11 cellular contexts compared by ENCODE assay signal in the genomic region with DNA sequence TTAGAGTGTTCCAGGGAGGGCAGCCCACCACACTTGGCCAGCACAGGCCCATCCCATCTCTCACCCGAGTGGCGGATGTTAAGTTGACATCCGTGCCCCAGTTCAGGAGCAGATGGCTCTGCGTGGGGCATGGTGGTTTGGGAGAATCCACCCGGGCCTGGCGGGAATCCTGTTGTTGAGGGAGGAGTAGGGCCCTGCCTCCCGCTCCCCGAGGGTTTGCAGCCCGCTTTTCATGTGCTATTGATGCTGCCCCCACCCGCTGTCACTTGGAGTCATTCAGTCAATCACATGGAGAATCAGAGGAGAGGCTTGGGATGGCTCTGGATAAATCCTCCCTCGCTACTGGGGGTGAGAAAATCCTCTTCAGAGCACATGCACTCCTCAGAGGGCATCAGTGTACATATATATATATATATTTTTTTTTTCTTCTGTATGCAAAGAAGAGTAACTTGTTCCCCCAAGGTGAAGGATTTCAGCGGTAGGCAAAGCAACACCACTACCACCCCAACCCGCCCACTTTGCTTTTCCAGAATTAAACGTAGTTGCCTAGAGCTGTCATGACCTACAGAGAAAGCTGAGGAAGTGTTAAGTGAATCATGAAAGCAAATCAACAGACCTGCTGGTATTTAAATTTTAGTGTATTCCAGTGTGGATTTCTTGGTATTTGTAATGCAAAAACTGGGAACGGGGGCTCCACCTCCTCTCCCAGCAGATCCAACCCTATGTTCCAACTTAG.
DNase-seq lines count a peak whose midpoint lies in the region; ATAC-seq and TF ChIP-seq lines count a peak whose summit lies in the region.
"Had no signal": no experiment of that assay in that cellular context is flagged by ENCODE, and none has a peak within 500 bp of the region (broad histone marks: within the 10 kb centered on the region; RNA-seq: fewer than 3 reads in every experiment).

No MANE protein-coding gene starts in this region.

- H3K36me3 ChIP-seq in heart left ventricle, result no peaks in the 10 kb centered on the region
- H3K36me3 ChIP-seq in MG63, result no peaks in the 10 kb centered on the region
- H3K36me3 ChIP-seq in effector memory CD4-positive, alpha-beta T cell (ENCODE audit: control insufficient read depth, insufficient read depth, low read length), result no peaks in the 10 kb centered on the region
- H3K36me3 ChIP-seq: pancreas had no signal

- H3K27ac Mint-ChIP-seq in osteocyte (ENCODE audit: unreplicated experiment), result peak overlapping the region; percentile 20

- no peaks in the 10 kb centered on the region for H3K9me3 ChIP-seq in heart left ventricle
- no peaks in the 10 kb centered on the region for H3K9me3 ChIP-seq in MG63
- H3K9me3 ChIP-seq in effector memory CD4-positive, alpha-beta T cell (ENCODE audit: control insufficient read depth, low read length), result no peaks in the 10 kb centered on the region
- H3K9me3 ChIP-seq: pancreas had no signal

- H3K36me3 Mint-ChIP-seq in osteocyte (ENCODE audit: unreplicated experiment), result peaks cover 6% of the 10 kb centered on the region

- TF ChIP-seq CTCF in heart left ventricle (IDR thresholded peaks at IDR 0.05) (no peak), osteocyte (IDR thresholded peaks at IDR 0.05) (no peak)

- peak overlapping the region in 8 of 12 donors; percentile 1 to 34 (median 16) for H3K4me3 ChIP-seq in heart left ventricle
- peak overlapping the region; percentile 24 for H3K4me3 ChIP-seq in MG63
- H3K4me3 ChIP-seq in effector memory CD4-positive, alpha-beta T cell (ENCODE audit: insufficient read depth, low read depth, low read length, poor library complexity, severe bottlenecking), result peak overlapping the region; percentile 51
- H3K4me3 ChIP-seq: pancreas had no signal

- no peak overlapping the region for H3K27ac ChIP-seq in heart left ventricle
- H3K27ac ChIP-seq in effector memory CD4-positive, alpha-beta T cell (ENCODE audit: insufficient read depth, low read length, poor library complexity, severe bottlenecking), result peak overlapping the region; percentile 43
- H3K27ac ChIP-seq: pancreas had no signal

- no peak overlapping the region for H3K4me3 Mint-ChIP-seq in osteocyte (ENCODE audit: unreplicated experiment)

- intact Hi-C loops in heart left ventricle (cut with DNase I), result no loop called here
- intact Hi-C loops in Right ventricle myocardium inferior (cut with DNase I), result no loop called here

- H3K27me3 ChIP-seq in heart left ventricle (no peaks in the 10 kb centered on the region), MG63 (no peaks in the 10 kb centered on the region)
- no peaks in the 10 kb centered on the region for H3K27me3 ChIP-seq in effector memory CD4-positive, alpha-beta T cell (replicated peaks; ENCODE audit: control insufficient read depth, insufficient read depth, low read length, poor library complexity, severe bottlenecking)
- H3K27me3 ChIP-seq: pancreas had no signal

- no peaks in the 10 kb centered on the region for H3K9me3 Mint-ChIP-seq in osteocyte (ENCODE audit: unreplicated experiment)

- no peaks in the 10 kb centered on the region for H3K27me3 Mint-ChIP-seq in osteocyte (ENCODE audit: unreplicated experiment)

- TF ChIP-seq POLR2A in heart left ventricle (IDR thresholded peaks at IDR 0.05), result no peak

- 91 to 94% (median 93%) methylated on average over 12 to 15 of the region's 15 CpGs for WGBS in heart left ventricle, 4 donors

- DNase-seq in heart left ventricle (no peak), Right ventricle myocardium inferior (ENCODE audit: missing footprints) (no peak), MG63 (peak; percentile 6), osteocyte (ENCODE audit: extremely low spot score, unreplicated experiment) (no peak), SK-N-DZ (ENCODE audit: low spot score) (no peak), kidney tubule cell (ENCODE audit: low spot score) (no peak)
- no peak for DNase-seq in effector memory CD4-positive, alpha-beta T cell
- DNase-seq: foreskin fibroblast, NCI-H187, pancreas had no signal

- H3K4me1 Mint-ChIP-seq in osteocyte (ENCODE audit: unreplicated experiment), result peaks cover 5% of the 10 kb centered on the region

- H3K4me1 ChIP-seq in heart left ventricle, result peaks cover 0 to 30% (median 0%) of the 10 kb centered on the region in 12 donors
- H3K4me1 ChIP-seq in effector memory CD4-positive, alpha-beta T cell (ENCODE audit: control insufficient read depth, insufficient read depth, low read length, poor library complexity, severe bottlenecking), result peaks cover 4% of the 10 kb centered on the region
- H3K4me1 ChIP-seq: pancreas had no signal

- ATAC-seq in heart left ventricle (no peak), Right ventricle myocardium inferior (no peak), GM21367 (IDR thresholded peaks at IDR 0.05; ENCODE audit: unreplicated experiment) (no peak)
- ATAC-seq: pancreas had no signal
